Comparison of ENCODE assay signal across 10 cellular contexts in the genomic region with DNA sequence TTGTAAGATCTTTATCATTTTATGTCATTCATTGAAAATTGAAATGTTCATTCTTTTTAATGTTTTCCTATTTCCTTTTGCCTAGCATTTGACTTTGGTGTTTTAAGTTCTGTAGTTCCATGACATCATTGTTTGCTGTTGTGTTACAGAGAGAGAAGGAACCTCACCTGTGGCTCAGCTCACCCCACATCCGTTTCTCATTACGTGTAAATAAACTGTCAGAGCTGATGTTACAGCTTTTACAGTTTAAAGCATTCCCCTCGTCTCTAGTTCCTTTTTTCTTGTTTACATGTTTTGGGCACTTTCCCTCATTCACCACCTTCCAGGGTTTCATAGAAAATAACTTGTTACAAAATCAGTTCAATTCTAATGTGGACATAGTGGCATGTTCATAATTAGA.
DNase-seq lines count a peak whose midpoint lies in the region; ATAC-seq, FAIRE-seq and TF ChIP-seq lines count a peak whose summit lies in the region.
"Had no signal": no experiment of that assay in that cellular context is flagged by ENCODE, and none has a peak within 500 bp of the region (broad histone marks: within the 10 kb centered on the region; RNA-seq: fewer than 3 reads in every experiment).

No MANE protein-coding gene starts in this region.

- TF ChIP-seq CTCF in GM12878 (IDR thresholded peaks at IDR 0.05 in 2 of 3, conservative IDR thresholded peaks at IDR 0.05 in 1 of 3; ENCODE audit: control insufficient read depth in 2 of 3, extremely low read depth in 1 of 3, insufficient read depth in 1 of 3, low read depth in 3 of 3, low read length in 3 of 3), result no peak
- TF ChIP-seq CTCF in lower leg skin (IDR thresholded peaks at IDR 0.05), result no peak

- WGBS in GM12878 (ENCODE audit: insufficient coverage, insufficient replicate concordance, low lambda C conversion rate, missing lambda C conversion rate), result 44% methylated on average over 3 of the region's 3 CpGs
- 78 to 85% methylated on average over 3 of the region's 3 CpGs for WGBS in lower leg skin, 2 donors

- FAIRE-seq in GM12878 (lab: Jason Lieb, UNC), result peak; percentile 86

- TF ChIP-seq EP300 in GM12878 (IDR thresholded peaks at IDR 0.05; ENCODE audit: borderline replicate concordance in 1 of 2, control insufficient read depth in 1 of 2, low read depth in 2 of 2, low read length in 2 of 2), result peak; percentile 37 to 59; a peak in 2 of 4 replicates

- H2AFZ ChIP-seq in GM12878 (ENCODE audit: control insufficient read depth, low read depth, low read length), result no peak overlapping the region

- TF ChIP-seq POLR2A in GM12878 (IDR thresholded peaks at IDR 0.05; ENCODE audit: low read depth, low read length) (no peak), lower leg skin (IDR thresholded peaks at IDR 0.05) (no peak)

- RAD21 ChIA-PET in GM12878 (lab: Charles Lee; ENCODE audit: unreplicated experiment), result interaction anchor here (0.5 kb wide), 1 partner anchor 294 kb away, joined by 3 read pairs; no protein-coding TSS in a partner anchor

- no peak overlapping the region for H3K9ac ChIP-seq in GM12878 (ENCODE audit: control insufficient read depth, insufficient read depth, low read length)

- peaks cover 4% of the 10 kb centered on the region; the same call in 1 of the 2 replicates for H3K4me1 ChIP-seq in GM12878 (ENCODE audit: control insufficient read depth, insufficient read depth, low read length)

- H3K27me3 ChIP-seq in GM12878 (replicated peaks in 1 of 2; ENCODE audit: control insufficient read depth in 2 of 2, insufficient read depth in 2 of 2, low read length in 1 of 2), result no peaks in the 10 kb centered on the region

- ATAC-seq in GM18858 (IDR thresholded peaks at IDR 0.05; ENCODE audit: unreplicated experiment), result peak; percentile 78
- ATAC-seq in GM21360 (IDR thresholded peaks at IDR 0.05; ENCODE audit: unreplicated experiment), result peak; percentile 89
- peak; percentile 84 for ATAC-seq in HG03103 (IDR thresholded peaks at IDR 0.05; ENCODE audit: low read depth, unreplicated experiment)
- peak; percentile 98 for ATAC-seq in GM12878
- no peak for ATAC-seq in left lobe of liver

- H3K4me2 ChIP-seq in GM12878 (ENCODE audit: control insufficient read depth, insufficient read depth), result 0 out of 2 replicates have a peak overlapping the region, but pooled peaks have one; percentile 2

- H3K36me3 ChIP-seq in GM12878 (ENCODE audit: control insufficient read depth in 2 of 2, insufficient read depth in 2 of 2, low read length in 1 of 2), result no peaks in the 10 kb centered on the region

- no peaks in the 10 kb centered on the region for H4K20me1 ChIP-seq in GM12878 (ENCODE audit: control insufficient read depth, insufficient read depth)

- H3K27ac ChIP-seq in GM12878 (ENCODE audit: control insufficient read depth, insufficient read depth), result no peak overlapping the region

- SMC1A ChIA-PET in GM12878 (lab: Charles Lee; ENCODE audit: uncharacterized antibody, unreplicated experiment), result interaction anchor here (0.6 to 2.7 kb wide), 8 partner anchors 9 to 229 kb away, joined by 3 to 18 read pairs (median 4); no protein-coding TSS in a partner anchor

- no peaks in the 10 kb centered on the region; the same call in 2 of the 3 replicates for H3K9me3 ChIP-seq in GM12878 (replicated peaks; ENCODE audit: control insufficient read depth, insufficient read depth, low read length)

- CTCF ChIA-PET in GM12878 (lab: Yijun Ruan, JAX), result interaction anchor here (1.8 to 2.7 kb wide), 3 partner anchors 10 to 295 kb away, joined by 6 to 9 read pairs (median 9); no protein-coding TSS in a partner anchor

- in situ Hi-C loops in GM12878 (cut with MboI), result no loop called here

- intact Hi-C loops in GM12878 (cut with micrococcal nuclease; ENCODE audit: unreplicated experiment), result loop anchor here (5.0 kb wide), 1 partner anchor 39 kb away; no protein-coding TSS in a partner anchor
- intact Hi-C loops in lower leg skin (cut with DNase I; ENCODE audit: low total_unique reads), result no loop called here
- intact Hi-C loops in cardiac septum (cut with DNase I), result no loop called here

- BruUV-seq in GM12878 (replicated peaks; lab: Mats Ljungman, UMichigan), result no TSS peak

- H3K4me3 ChIP-seq in GM12878 (no peak overlapping the region), lower leg skin (ENCODE audit: low read depth, poor library complexity, severe bottlenecking) (no peak overlapping the region)

- peak; percentile 53 for DNase-seq in GM12878 (ENCODE audit: low read depth, low spot score)
- no peak for DNase-seq in NCI-H82 treated with DMSO at 0.1 percent for 48 hours (lab: John Stamatoyannopoulos, UW; ENCODE audit: unreplicated experiment)
- DNase-seq in lower leg skin (ENCODE audit: low spot score in 2 of 2), result no peak
- no peak for DNase-seq in left lobe of liver (ENCODE audit: low spot score)
- DNase-seq in cardiac septum (ENCODE audit: low spot score), result no peak
- DNase-seq: activated gamma-delta T cell treated with Interleukin-2 at 50 U/mL for 16 hours, NCI-H2107 had no signal

- no peaks in the 10 kb centered on the region for H3K79me2 ChIP-seq in GM12878 (ENCODE audit: control insufficient read depth, insufficient read depth, low read length)

- TF ChIP-seq RAD21 in GM12878 (IDR thresholded peaks at IDR 0.05; ENCODE audit: insufficient read depth, low read depth, low read length), result no peak

- POLR2A ChIA-PET in GM12878 (lab: Charles Lee), result no interaction called here

TF ChIP-seq in GM12878, 131 proteins besides CTCF, POLR2A, EP300 and RAD21 (continues in another document):
- TF ChIP-seq, protein P1, sequence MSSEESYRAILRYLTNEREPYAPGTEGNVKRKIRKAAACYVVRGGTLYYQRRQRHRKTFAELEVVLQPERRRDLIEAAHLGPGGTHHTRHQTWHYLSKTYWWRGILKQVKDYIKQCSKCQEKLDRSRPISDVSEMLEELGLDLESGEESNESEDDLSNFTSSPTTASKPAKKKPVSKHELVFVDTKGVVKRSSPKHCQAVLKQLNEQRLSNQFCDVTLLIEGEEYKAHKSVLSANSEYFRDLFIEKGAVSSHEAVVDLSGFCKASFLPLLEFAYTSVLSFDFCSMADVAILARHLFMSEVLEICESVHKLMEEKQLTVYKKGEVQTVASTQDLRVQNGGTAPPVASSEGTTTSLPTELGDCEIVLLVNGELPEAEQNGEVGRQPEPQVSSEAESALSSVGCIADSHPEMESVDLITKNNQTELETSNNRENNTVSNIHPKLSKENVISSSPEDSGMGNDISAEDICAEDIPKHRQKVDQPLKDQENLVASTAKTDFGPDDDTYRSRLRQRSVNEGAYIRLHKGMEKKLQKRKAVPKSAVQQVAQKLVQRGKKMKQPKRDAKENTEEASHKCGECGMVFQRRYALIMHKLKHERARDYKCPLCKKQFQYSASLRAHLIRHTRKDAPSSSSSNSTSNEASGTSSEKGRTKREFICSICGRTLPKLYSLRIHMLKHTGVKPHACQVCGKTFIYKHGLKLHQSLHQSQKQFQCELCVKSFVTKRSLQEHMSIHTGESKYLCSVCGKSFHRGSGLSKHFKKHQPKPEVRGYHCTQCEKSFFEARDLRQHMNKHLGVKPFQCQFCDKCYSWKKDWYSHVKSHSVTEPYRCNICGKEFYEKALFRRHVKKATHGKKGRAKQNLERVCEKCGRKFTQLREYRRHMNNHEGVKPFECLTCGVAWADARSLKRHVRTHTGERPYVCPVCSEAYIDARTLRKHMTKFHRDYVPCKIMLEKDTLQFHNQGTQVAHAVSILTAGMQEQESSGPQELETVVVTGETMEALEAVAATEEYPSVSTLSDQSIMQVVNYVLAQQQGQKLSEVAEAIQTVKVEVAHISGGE (CRISPR knock-in tag; IDR thresholded peaks at IDR 0.05), result no peak
- TF ChIP-seq SPI1 (IDR thresholded peaks at IDR 0.05; ENCODE audit: borderline replicate concordance, insufficient read depth, low read depth, low read length), result peak; percentile 41; the same call in 1 of the 2 replicates
- TF ChIP-seq GATAD2B (conservative IDR thresholded peaks at IDR 0.05; ENCODE audit: low read depth), result no peak
- TF ChIP-seq CHD4 (IDR thresholded peaks at IDR 0.05), result no peak
- TF ChIP-seq SMC3 (IDR thresholded peaks at IDR 0.05; ENCODE audit: borderline replicate concordance, low read length), result no peak
- TF ChIP-seq RAD51 (IDR thresholded peaks at IDR 0.05), result 0 out of 2 replicates have a peak, but pooled peaks have one; percentile 9
- TF ChIP-seq TCF7 (IDR thresholded peaks at IDR 0.05; ENCODE audit: borderline replicate concordance), result no peak
- TF ChIP-seq SUZ12 (IDR thresholded peaks at IDR 0.05; ENCODE audit: unreplicated experiment), result no peak
- TF ChIP-seq, protein P2, sequence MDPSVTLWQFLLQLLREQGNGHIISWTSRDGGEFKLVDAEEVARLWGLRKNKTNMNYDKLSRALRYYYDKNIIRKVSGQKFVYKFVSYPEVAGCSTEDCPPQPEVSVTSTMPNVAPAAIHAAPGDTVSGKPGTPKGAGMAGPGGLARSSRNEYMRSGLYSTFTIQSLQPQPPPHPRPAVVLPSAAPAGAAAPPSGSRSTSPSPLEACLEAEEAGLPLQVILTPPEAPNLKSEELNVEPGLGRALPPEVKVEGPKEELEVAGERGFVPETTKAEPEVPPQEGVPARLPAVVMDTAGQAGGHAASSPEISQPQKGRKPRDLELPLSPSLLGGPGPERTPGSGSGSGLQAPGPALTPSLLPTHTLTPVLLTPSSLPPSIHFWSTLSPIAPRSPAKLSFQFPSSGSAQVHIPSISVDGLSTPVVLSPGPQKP (IDR thresholded peaks at IDR 0.05; ENCODE audit: low read depth, low read length), result no peak
- TF ChIP-seq, protein P3, sequence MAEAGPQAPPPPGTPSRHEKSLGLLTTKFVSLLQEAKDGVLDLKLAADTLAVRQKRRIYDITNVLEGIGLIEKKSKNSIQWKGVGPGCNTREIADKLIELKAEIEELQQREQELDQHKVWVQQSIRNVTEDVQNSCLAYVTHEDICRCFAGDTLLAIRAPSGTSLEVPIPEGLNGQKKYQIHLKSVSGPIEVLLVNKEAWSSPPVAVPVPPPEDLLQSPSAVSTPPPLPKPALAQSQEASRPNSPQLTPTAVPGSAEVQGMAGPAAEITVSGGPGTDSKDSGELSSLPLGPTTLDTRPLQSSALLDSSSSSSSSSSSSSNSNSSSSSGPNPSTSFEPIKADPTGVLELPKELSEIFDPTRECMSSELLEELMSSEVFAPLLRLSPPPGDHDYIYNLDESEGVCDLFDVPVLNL (IDR thresholded peaks at IDR 0.05; ENCODE audit: low read depth, low read length), result no peak
- TF ChIP-seq EGR1 (IDR thresholded peaks at IDR 0.05; ENCODE audit: borderline replicate concordance in 1 of 2, low read depth in 2 of 2, low read length in 2 of 2), result no peak
